ENCODE assay signal across 8 cellular contexts in genomic region chr22:41946360-41947180, GRCh38. TPM values are rescaled to one million over a fixed set of nuclear protein-coding genes. Genes with fewer than 3 reads are reported as not detected.
DNase-seq lines count a peak whose midpoint lies in the region; ATAC-seq, FAIRE-seq and TF ChIP-seq lines count a peak whose summit lies in the region.

A gene with protein sequence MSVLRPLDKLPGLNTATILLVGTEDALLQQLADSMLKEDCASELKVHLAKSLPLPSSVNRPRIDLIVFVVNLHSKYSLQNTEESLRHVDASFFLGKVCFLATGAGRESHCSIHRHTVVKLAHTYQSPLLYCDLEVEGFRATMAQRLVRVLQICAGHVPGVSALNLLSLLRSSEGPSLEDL (minus strand): TSS chr22:41947152. CDS start chr22:41947076, 76 bp downstream.

- in situ Hi-C loops in HepG2 (cut with HindIII; ENCODE audit: extremely low pct_ligation_motif_present, low pct_unique_long_range_greater_than_20kb) = no loop called here

- CTCF ChIA-PET in CD4-positive, alpha-beta T cell (lab: Charles Lee) = interaction anchor here (1.0 to 1.6 kb wide), 6 partner anchors 21 to 1208 kb away, joined by 3 to 12 read pairs (median 4); partner anchors contain the start of genes SREBF2 and TNFRSF13C
- CTCF ChIA-PET in HepG2 (lab: Yijun Ruan, JAX; ENCODE audit: low intra/inter-chr PET ratio, low total read pairs) = no interaction called here

- H3K36me3 ChIP-seq in HepG2 (replicated peaks in 1 of 2; ENCODE audit: control insufficient read depth in 1 of 2, insufficient read depth in 2 of 2, low read length in 2 of 2) = peaks cover 2 to 27% of the 10 kb centered on the region in 2 experiments; a peak in 3 of 5 replicates

- H3K9me3 Mint-ChIP-seq in CD4-positive, alpha-beta T cell = no peaks in the 10 kb centered on the region

- peaks cover 77% of the 10 kb centered on the region for H3K4me1 ChIP-seq in HepG2 (ENCODE audit: insufficient read depth, low read length)

- no peaks in the 10 kb centered on the region for H3K9me3 ChIP-seq in CD4-positive, alpha-beta T cell (ENCODE audit: control insufficient read depth, low read length)
- no peaks in the 10 kb centered on the region for H3K9me3 ChIP-seq in HepG2 (ENCODE audit: low read length)

- peaks cover 13% of the 10 kb centered on the region for H3K79me2 ChIP-seq in HepG2 (ENCODE audit: insufficient read depth, low read length)

- WGBS in HepG2 (ENCODE audit: low lambda C conversion rate) = 4% methylated on average over 4 of the region's 63 CpGs

- POLR2A ChIA-PET in CD4-positive, alpha-beta T cell (lab: Charles Lee) = interaction anchor here (0.7 to 2.1 kb wide), 12 partner anchors 27 to 498 kb away, joined by 3 to 24 read pairs (median 6); partner anchors contain the start of genes CCDC134, MEI1, NDUFA6 and SMDT1
- POLR2A ChIA-PET in HepG2 (lab: Yijun Ruan, JAX) = interaction anchor here (0.8 to 1.6 kb wide), 8 partner anchors 21 to 326 kb away, joined by 3 to 11 read pairs (median 4); partner anchors contain the start of genes CCDC134, DESI1, NDUFA6 and SNU13

- BruUV-seq in HepG2 (replicated peaks; lab: Mats Ljungman, UMichigan) = no TSS peak

- peak; percentile 71 to 85 (median 78) for DNase-seq in CD4-positive, alpha-beta T cell
- peak; percentile 84 for DNase-seq in NCI-H774 (lab: John Stamatoyannopoulos, UW)
- peak; percentile 97 to 98 for DNase-seq in activated CD4-positive, alpha-beta T cell treated with anti-CD3 and anti-CD28 coated beads, Interleukin-2, amount 50 U/mL, for 48 hours
- DNase-seq in dorsolateral prefrontal cortex = peak; percentile 84 to 94 (median 92)
- DNase-seq in HepG2 (ENCODE audit: low spot score) = peak; percentile 94
- peak; percentile 92 to 95 for DNase-seq in stimulated activated CD4-positive, alpha-beta T cell treated with anti-CD3 and anti-CD28 coated beads, Interleukin-2, amount 100 ng/mL, for 48 hours

- H3K36me3 Mint-ChIP-seq in CD4-positive, alpha-beta T cell (ENCODE audit: low read depth) = no peaks in the 10 kb centered on the region

- H3K27ac ChIP-seq in CD4-positive, alpha-beta T cell (ENCODE audit: low read depth, low read length) = no peak within 1 kb of the TSS
- H3K27ac ChIP-seq in dorsolateral prefrontal cortex (peak within 1 kb of the TSS in 12 of 59 donors; percentile 7 to 78 (median 34)), HepG2 (ENCODE audit: extremely low read length, insufficient read depth, low read length) (peak within 1 kb of the TSS; percentile 76)

- H3K4me3 ChIP-seq in dorsolateral prefrontal cortex (peak within 1 kb of the TSS; percentile 56 to 99 (median 80)), HepG2 (replicated peaks in 1 of 3; ENCODE audit: insufficient read depth in 1 of 3, low read depth in 2 of 3, low read length in 3 of 3) (peak within 1 kb of the TSS; percentile 53 to 79 (median 66))

- peak within 1 kb of the TSS; percentile 73 for H3K9ac ChIP-seq in HepG2 (ENCODE audit: insufficient read depth, low read depth, low read length)

- H2AFZ ChIP-seq in HepG2 (ENCODE audit: low read length) = peak within 1 kb of the TSS; percentile 35

- peak within 1 kb of the TSS; percentile 95 for H3K4me2 ChIP-seq in HepG2 (ENCODE audit: low read depth, low read length)

- TF ChIP-seq POLR2A in HepG2 (IDR thresholded peaks at IDR 0.05; ENCODE audit: insufficient read depth in 1 of 2, low read depth in 2 of 2, low read length in 2 of 2) = peak; percentile 67 to 69

- 0 out of 2 replicates have a peak, but pooled peaks have one; percentile 20 for TF ChIP-seq RAD21 in HepG2 (CRISPR knock-in tag; IDR thresholded peaks at IDR 0.05)

- peak within 1 kb of the TSS; percentile 97 for H3K4me3 Mint-ChIP-seq in CD4-positive, alpha-beta T cell

- peak; percentile 71 for FAIRE-seq in HepG2 (lab: Jason Lieb, UNC)

- TF ChIP-seq CTCF in CD4-positive, alpha-beta T cell (IDR thresholded peaks at IDR 0.05) = peak; percentile 9
- TF ChIP-seq CTCF in dorsolateral prefrontal cortex (IDR thresholded peaks at IDR 0.05 in 54 of 56, conservative IDR thresholded peaks at IDR 0.05 in 2 of 56; ENCODE audit: low read depth in 1 of 56, partially characterized antibody in 56 of 56) (peak in 31 of 56 donors; percentile 4 to 59 (median 22)), HepG2 (CRISPR knock-in tag; IDR thresholded peaks at IDR 0.05) (peak; percentile 42; the same call in 1 of the 2 replicates)

- H3K27me3 Mint-ChIP-seq in CD4-positive, alpha-beta T cell = no peaks in the 10 kb centered on the region

- no peaks in the 10 kb centered on the region for H3K27me3 ChIP-seq in CD4-positive, alpha-beta T cell (ENCODE audit: control insufficient read depth, insufficient read depth, low read length)
- no peaks in the 10 kb centered on the region for H3K27me3 ChIP-seq in dorsolateral prefrontal cortex
- no peaks in the 10 kb centered on the region for H3K27me3 ChIP-seq in HepG2 (ENCODE audit: control insufficient read depth in 1 of 2, insufficient read depth in 2 of 2, low read length in 2 of 2)

- intact Hi-C loops in CD4-positive, alpha-beta T cell (cut with DNase I, micrococcal nuclease) = loop anchor here in 1 of 2 experiments (2.0 kb wide), 1 partner anchor 52 kb away; the partner anchor contains the start of gene WBP2NL
- intact Hi-C loops in dorsolateral prefrontal cortex (cut with DNase I) = no loop called here
- intact Hi-C loops in HepG2 (cut with micrococcal nuclease; ENCODE audit: unreplicated experiment) = no loop called here

- peak; percentile 94 for ATAC-seq in CD4-positive, alpha-beta T cell (ENCODE audit: poor library complexity)
- ATAC-seq in GM19397 (IDR thresholded peaks at IDR 0.05; ENCODE audit: unreplicated experiment) = peak; percentile 73
- peak; percentile 72 for ATAC-seq in HG03565 (IDR thresholded peaks at IDR 0.05; ENCODE audit: unreplicated experiment)
- peak; percentile 94 for ATAC-seq in HepG2

- TF ChIP-seq EP300 in HepG2 (IDR thresholded peaks at IDR 0.05; ENCODE audit: low read depth in 2 of 2, low read length in 2 of 2) = no peak
- TF ChIP-seq EP300 in HepG2 (CRISPR knock-in tag; IDR thresholded peaks at IDR 0.05; ENCODE audit: borderline replicate concordance) = no peak

- no peaks in the 10 kb centered on the region for H4K20me1 ChIP-seq in HepG2 (ENCODE audit: insufficient read depth, low read length)

- peak within 1 kb of the TSS; percentile 62 for H3K27ac Mint-ChIP-seq in CD4-positive, alpha-beta T cell

- H3K4me1 Mint-ChIP-seq in CD4-positive, alpha-beta T cell (ENCODE audit: low read depth) = peaks cover 17% of the 10 kb centered on the region

TF ChIP-seq in HepG2, 621 proteins besides CTCF, POLR2A, EP300 and RAD21 (continues in another document):
- TF ChIP-seq, protein P1, sequence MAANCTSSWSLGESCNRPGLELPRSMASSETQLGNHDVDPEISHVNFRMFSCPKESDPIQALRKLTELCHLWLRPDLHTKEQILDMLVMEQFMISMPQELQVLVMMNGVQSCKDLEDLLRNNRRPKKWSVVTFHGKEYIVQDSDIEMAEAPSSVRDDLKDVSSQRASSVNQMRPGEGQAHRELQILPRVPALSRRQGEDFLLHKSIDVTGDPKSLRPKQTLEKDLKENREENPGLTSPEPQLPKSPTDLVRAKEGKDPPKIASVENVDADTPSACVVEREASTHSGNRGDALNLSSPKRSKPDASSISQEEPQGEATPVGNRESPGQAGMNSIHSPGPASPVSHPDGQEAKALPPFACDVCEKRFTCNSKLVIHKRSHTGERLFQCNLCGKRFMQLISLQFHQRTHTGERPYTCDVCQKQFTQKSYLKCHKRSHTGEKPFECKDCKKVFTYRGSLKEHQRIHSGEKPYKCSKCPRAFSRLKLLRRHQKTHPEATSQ (CRISPR knock-in tag; IDR thresholded peaks at IDR 0.05; ENCODE audit: borderline replicate concordance) = 0 out of 2 replicates have a peak, but pooled peaks have one; percentile 86
- TF ChIP-seq NKX3-1 (CRISPR knock-in tag; IDR thresholded peaks at IDR 0.05) (peak; percentile 83), MZF1 (CRISPR knock-in tag; IDR thresholded peaks at IDR 0.05; ENCODE audit: borderline replicate concordance) (0 out of 2 replicates have a peak, but pooled peaks have one; percentile 23), ZEB1 (IDR thresholded peaks at IDR 0.05; ENCODE audit: insufficient replicate concordance, low read depth) (no peak), RCOR2 (CRISPR knock-in tag; IDR thresholded peaks at IDR 0.05) (no peak), ZFYVE20 (CRISPR knock-in tag; IDR thresholded peaks at IDR 0.05; ENCODE audit: borderline replicate concordance, low read depth) (no peak), SIN3B (IDR thresholded peaks at IDR 0.05; ENCODE audit: low read length) (peak; percentile 89), KLF9 (CRISPR knock-in tag; IDR thresholded peaks at IDR 0.05; ENCODE audit: low read depth) (no peak), NCOA2 (CRISPR knock-in tag; IDR thresholded peaks at IDR 0.05) (no peak)

RNA-seq across cellular contexts. Expression of the gene that starts here (rescaled TPM):
- 1 to 10 TPM; 7.6 to 8.4 TPM for total RNA-seq in CD4-positive, alpha-beta T cell
- total RNA-seq in dorsolateral prefrontal cortex = 1 to 10 TPM in 53 of 120 experiments, under 1 TPM in 26, not detected in 41; 0.49 to 3.3 (median 1.4) TPM
- 37.3 and 41.8 TPM in 2 replicates for total RNA-seq in HepG2 (2016; rRNA removed; fragmentation: Illumina TruSeq; extraction: Trizol)
- total RNA-seq in HepG2 (2016; cell fraction: cytosol; rRNA removed; fragmentation: Illumina TruSeq; extraction: Trizol; ENCODE audit: low read depth) = 13.0 and 13.7 TPM in 2 replicates
- total RNA-seq in HepG2 (2016; cell fraction: insoluble cytoplasmic fraction; rRNA removed; fragmentation: Illumina TruSeq; extraction: Trizol) = 37.1 and 38.5 TPM in 2 replicates
- total RNA-seq in HepG2 (2016; cell fraction: membrane; rRNA removed; fragmentation: Illumina TruSeq; extraction: Trizol) = 17.3 and 25.3 TPM in 2 replicates
- 25.4 and 26.0 TPM in 2 replicates for total RNA-seq in HepG2 (2016; cell fraction: nucleus; rRNA removed; fragmentation: Illumina TruSeq; extraction: Trizol)
- polyA plus RNA-seq in HepG2 (2011; rRNA removed) = 10.6 and 11.2 TPM in 2 replicates
- polyA plus RNA-seq in HepG2 (2011; cell fraction: cytosol; rRNA removed) = 6.7 and 15.2 TPM in 2 replicates
- polyA plus RNA-seq in HepG2 (2011; cell fraction: nucleus; rRNA removed) = 15.5 and 21.0 TPM in 2 replicates
- polyA plus RNA-seq in HepG2 (2012) = 4.9 and 8.1 TPM in 2 replicates
- polyA plus RNA-seq in HepG2 (2016; cell fraction: cytosol; fragmentation: Illumina TruSeq; extraction: Trizol; ENCODE audit: low read depth) = 11.6 and 12.9 TPM in 2 replicates
- polyA plus RNA-seq in HepG2 (2016; cell fraction: insoluble cytoplasmic fraction; fragmentation: Illumina TruSeq; extraction: Trizol; ENCODE audit: low read depth) = 35.7 and 42.0 TPM in 2 replicates
- 15.9 TPM in 2 replicates for polyA plus RNA-seq in HepG2 (2016; cell fraction: membrane; fragmentation: Illumina TruSeq; extraction: Trizol; ENCODE audit: low read depth)
- polyA plus RNA-seq in HepG2 (2016; cell fraction: nucleus; fragmentation: Illumina TruSeq; extraction: Trizol; ENCODE audit: insufficient read depth, low read depth) = 29.0 and 31.5 TPM in 2 replicates
- polyA minus RNA-seq in HepG2 (2011; rRNA and poly(A)+ RNA removed; ENCODE audit: low replicate concordance) = 31.7 and 74.0 TPM in 2 replicates
- polyA minus RNA-seq in HepG2 (2011; cell fraction: cytosol; rRNA and poly(A)+ RNA removed) = 4.4 and 9.0 TPM in 2 replicates
- 7.8 and 10.3 TPM in 2 replicates for polyA minus RNA-seq in HepG2 (2011; cell fraction: nucleus; rRNA and poly(A)+ RNA removed)
